ENCODE assay signal across 20 cellular contexts in the genomic region with DNA sequence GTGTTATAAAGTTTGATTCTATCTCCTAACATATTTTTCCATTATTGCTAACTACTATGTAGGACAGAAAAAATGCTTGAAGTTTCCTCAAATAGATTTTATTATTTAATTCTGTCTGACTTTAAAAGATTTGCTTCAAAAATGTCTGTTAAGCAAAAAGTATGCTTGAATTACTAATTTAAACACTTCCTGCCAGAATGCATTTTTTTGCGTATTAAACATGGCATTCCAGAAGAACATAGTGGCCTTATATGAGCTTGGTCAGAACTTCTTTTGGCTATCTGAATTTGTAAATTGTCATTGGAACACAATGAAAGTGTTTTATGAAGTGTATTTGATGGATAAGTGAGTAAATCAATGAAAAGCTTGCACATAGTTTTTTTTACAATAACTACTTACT. TPM values are rescaled to one million over a fixed set of nuclear protein-coding genes. Genes with fewer than 3 reads are reported as not detected.
DNase-seq lines count a peak whose midpoint lies in the region; FAIRE-seq and TF ChIP-seq lines count a peak whose summit lies in the region.
"Had no signal": no experiment of that assay in that cellular context is flagged by ENCODE, and none has a peak within 500 bp of the region (broad histone marks: within the 10 kb centered on the region; RNA-seq: fewer than 3 reads in every experiment).

No MANE protein-coding gene starts in this region.

- TF ChIP-seq CTCF in BJ (IDR thresholded peaks at IDR 0.05; ENCODE audit: insufficient read depth, low read depth, low read length) (no peak), HFFc6 (IDR thresholded peaks at IDR 0.05) (no peak)

- FAIRE-seq in endometrium (lab: Jason Lieb, UNC) (peak; percentile 91), islet of Langerhans (lab: Jason Lieb, UNC) (peak; percentile 51)
- FAIRE-seq: A549, D721Med had no signal

- DNase-seq in BJ (ENCODE audit: low read depth) (peak; percentile 9), HFFc6 (peak; percentile 39), ecto neural progenitor cell (ENCODE audit: low spot score) (no peak), NCI-H146 (lab: John Stamatoyannopoulos, UW) (no peak), SHP77 treated with DMSO at 0.1 percent for 48 hours (lab: John Stamatoyannopoulos, UW) (no peak), NCI-H748 treated with DMSO at 0.1 percent for 48 hours (lab: John Stamatoyannopoulos, UW) (no peak)
- DNase-seq: H7, Kasumi-1, MG63, NCI-H1048, NCI-H1436, NCI-H2029 treated with DMSO at 0.1 percent for 48 hours, NCI-H510A treated with DMSO at 0.1 percent for 48 hours, NCI-H82, SHP77 had no signal

- H3K4me3 Mint-ChIP-seq in HFFc6 = 0 out of 2 replicates have a peak overlapping the region, but pooled peaks have one; percentile 16
- H3K4me3 Mint-ChIP-seq: IgD-negative memory B cell had no signal

- H3K27ac Mint-ChIP-seq in HFFc6 = no peak overlapping the region
- H3K27ac Mint-ChIP-seq: IgD-negative memory B cell had no signal

- no peaks in the 10 kb centered on the region for H3K27me3 ChIP-seq in BJ (ENCODE audit: control insufficient read depth, insufficient read depth, low read length)
- H3K27me3 ChIP-seq: MG63 had no signal

- CTCF ChIA-PET in BJ (lab: Yijun Ruan, JAX) = interaction anchor here (0.5 kb wide), 1 partner anchor 89 kb away, joined by 3 read pairs; no protein-coding TSS in a partner anchor

- POLR2A ChIA-PET in BJ (lab: Charles Lee) = no interaction called here

- H3K4me1 Mint-ChIP-seq in HFFc6 (ENCODE audit: low read depth) = peaks cover 29% of the 10 kb centered on the region
- H3K4me1 Mint-ChIP-seq: IgD-negative memory B cell had no signal

- H3K27me3 Mint-ChIP-seq in HFFc6 (ENCODE audit: insufficient read depth) = no peaks in the 10 kb centered on the region
- H3K27me3 Mint-ChIP-seq: IgD-negative memory B cell had no signal

- no peaks in the 10 kb centered on the region for H3K9me3 Mint-ChIP-seq in HFFc6
- H3K9me3 Mint-ChIP-seq: IgD-negative memory B cell had no signal

- no peaks in the 10 kb centered on the region; the same call in 1 of the 2 replicates for H3K36me3 Mint-ChIP-seq in HFFc6 (ENCODE audit: low read depth)

- H3K4me3 ChIP-seq in BJ (ENCODE audit: low read depth, low read length) = no peak overlapping the region
- H3K4me3 ChIP-seq: A549, MG63 had no signal

- no peaks in the 10 kb centered on the region for H3K36me3 ChIP-seq in BJ (ENCODE audit: control insufficient read depth, insufficient read depth, low read length)
- H3K36me3 ChIP-seq: MG63 had no signal

RNA-seq across cellular contexts. Expression of a gene that starts 37.8 kb away (rescaled TPM):
- 20.4 and 28.1 TPM in 2 replicates for polyA plus RNA-seq in BJ (2011; rRNA removed)
- polyA minus RNA-seq in BJ (2011; rRNA and poly(A)+ RNA removed) = 90.2 and 134 TPM in 2 replicates
- 10 to 100 TPM; 29.1 to 41.0 (median 35.0) TPM for total RNA-seq in HFFc6 (2021; fragmentation: NEBNext Ultra II Directional; extraction: Animal tissue kit (Norgen Biotek cat#: 25700))

RNA-seq across cellular contexts. Expression of a gene that starts 38.1 kb away (rescaled TPM):
- polyA plus RNA-seq in BJ (2011; rRNA removed) = 12.7 and 34.8 TPM in 2 replicates
- 13.7 and 17.7 TPM in 2 replicates for polyA minus RNA-seq in BJ (2011; rRNA and poly(A)+ RNA removed)
- 10 to 100 TPM; 26.2 to 35.4 (median 32.8) TPM for total RNA-seq in HFFc6 (2021; fragmentation: NEBNext Ultra II Directional; extraction: Animal tissue kit (Norgen Biotek cat#: 25700))

Comparison
In these comparisons a context has a peak if more than half of its experiments do, and no peak if none do; other contexts are left out.
1. DNase-seq: peak in BJ (single experiment) and HFFc6 (single experiment); none in ecto neural progenitor cell (single experiment), NCI-H146 (single experiment), SHP77 treated with DMSO at 0.1 percent for 48 hours (single experiment) and NCI-H748 treated with DMSO at 0.1 percent for 48 hours (single experiment).